ENCODE assay signal across 9 cellular contexts in genomic region chr1:119275145-119275929, GRCh38.
A peak's percentile ranks its signal among the peaks of the same experiment; 100 is the strongest.
DNase-seq lines count a peak whose midpoint lies in the region; ATAC-seq and TF ChIP-seq lines count a peak whose summit lies in the region.
"Had no signal": no experiment of that assay in that cellular context is flagged by ENCODE, and none has a peak within 500 bp of the region (broad histone marks: within the 10 kb centered on the region; RNA-seq: fewer than 3 reads in every experiment).

No MANE protein-coding gene starts in this region.

- no peak overlapping the region for H4K8ac ChIP-seq in trophoblast cell (ENCODE audit: low read depth, low read length)

- no peak overlapping the region for H3K4ac ChIP-seq in trophoblast cell (ENCODE audit: low read depth, low read length)

- no peak overlapping the region for H2BK120ac ChIP-seq in trophoblast cell (ENCODE audit: insufficient read depth, low read length, poor library complexity)

- no peak overlapping the region for H3K27ac ChIP-seq in trophoblast cell (ENCODE audit: low read depth, low read length)
- H3K27ac ChIP-seq: epithelial cell of prostate had no signal

- no peak overlapping the region for H3K23ac ChIP-seq in trophoblast cell (ENCODE audit: low read length)

- peak; percentile 68 for ATAC-seq in HG02885 (IDR thresholded peaks at IDR 0.05; ENCODE audit: poor library complexity, unreplicated experiment)

- no peak overlapping the region for H3K9ac ChIP-seq in trophoblast cell (ENCODE audit: low read length)

- no peak overlapping the region for H2BK12ac ChIP-seq in trophoblast cell (ENCODE audit: low read length)

- no peak overlapping the region for H2AK5ac ChIP-seq in trophoblast cell (ENCODE audit: low read length)

- H3K4me3 ChIP-seq in fibroblast of pulmonary artery (replicated peaks; ENCODE audit: low read depth, low read length), result no peak overlapping the region
- H3K4me3 ChIP-seq in trophoblast cell (ENCODE audit: low read depth, low read length), result no peak overlapping the region

- no peaks in the 10 kb centered on the region for H3K27me3 ChIP-seq in trophoblast cell (ENCODE audit: insufficient read depth, low read length)

- no peak overlapping the region for H3K18ac ChIP-seq in trophoblast cell (ENCODE audit: low read length)

- peaks cover 3% of the 10 kb centered on the region in 2 experiments for H3K4me1 ChIP-seq in trophoblast cell (ENCODE audit: control insufficient read depth in 1 of 2, insufficient read depth in 2 of 2, low read length in 2 of 2)

- DNase-seq in activated T-cell treated with anti-CD3 and anti-CD28 coated beads for 48 hours (ENCODE audit: low read depth) (peak; percentile 12), NCI-H226 (peak; percentile 42), fibroblast of pulmonary artery (ENCODE audit: low read depth) (peak; percentile 83), trophoblast cell (peak; percentile 56 to 82), activated gamma-delta T cell treated with Interleukin-2 at 50 U/mL for 16 hours (no peak)
- no peak for DNase-seq in activated T-cell treated with anti-CD3 and anti-CD28 coated beads, Interleukin-2, amount 50 U/mL, for 1 hour
- DNase-seq in activated CD4-positive, alpha-beta T cell treated with anti-CD3 and anti-CD28 coated beads, Interleukin-2, amount 50 U/mL, for 1 hour, result peak; percentile 23

- H3K4me2 ChIP-seq in trophoblast cell (ENCODE audit: low read length), result no peak overlapping the region

- H4K12ac ChIP-seq in trophoblast cell (ENCODE audit: low read depth, low read length), result no peak overlapping the region

- H2AFZ ChIP-seq in trophoblast cell (ENCODE audit: insufficient read depth, low read length, poor library complexity), result no peak overlapping the region

- no CpG with 5 or more reads among the region's 4 CpGs for WGBS in trophoblast cell (ENCODE audit: extremely low coverage, insufficient coverage, insufficient read length)

- H3K9me3 ChIP-seq in trophoblast cell (ENCODE audit: insufficient read depth, low read depth, low read length), result no peaks in the 10 kb centered on the region

- no peak overlapping the region for H2BK5ac ChIP-seq in trophoblast cell (ENCODE audit: low read depth, low read length, poor library complexity)

- no peaks in the 10 kb centered on the region for H3K36me3 ChIP-seq in trophoblast cell (ENCODE audit: control insufficient read depth in 1 of 2, insufficient read depth in 2 of 2, low read length in 2 of 2)

- TF ChIP-seq CTCF in fibroblast of pulmonary artery (IDR thresholded peaks at IDR 0.05; ENCODE audit: low read length, missing control alignments), result peak; percentile 98

- no peak overlapping the region for H3K14ac ChIP-seq in trophoblast cell (ENCODE audit: low read length)

- H4K91ac ChIP-seq in trophoblast cell (ENCODE audit: low read depth, low read length), result no peak overlapping the region

- no peaks in the 10 kb centered on the region for H3K79me1 ChIP-seq in trophoblast cell (ENCODE audit: low read length)

- H3K79me2 ChIP-seq in trophoblast cell (ENCODE audit: control insufficient read depth, insufficient read depth, low read length, poor library complexity), result no peaks in the 10 kb centered on the region

Comparison
In these comparisons a context has a peak if more than half of its experiments do, and no peak if none do; other contexts are left out.
1. DNase-seq: peak in activated T-cell treated with anti-CD3 and anti-CD28 coated beads for 48 hours (single experiment), NCI-H226 (single experiment), activated CD4-positive, alpha-beta T cell treated with anti-CD3 and anti-CD28 coated beads, Interleukin-2, amount 50 U/mL, for 1 hour (single experiment), fibroblast of pulmonary artery (single experiment) and trophoblast cell (2 of 2); none in activated T-cell treated with anti-CD3 and anti-CD28 coated beads, Interleukin-2, amount 50 U/mL, for 1 hour (single experiment) and activated gamma-delta T cell treated with Interleukin-2 at 50 U/mL for 16 hours (single experiment).